21 cellular contexts compared by ENCODE assay signal in the genomic region with DNA sequence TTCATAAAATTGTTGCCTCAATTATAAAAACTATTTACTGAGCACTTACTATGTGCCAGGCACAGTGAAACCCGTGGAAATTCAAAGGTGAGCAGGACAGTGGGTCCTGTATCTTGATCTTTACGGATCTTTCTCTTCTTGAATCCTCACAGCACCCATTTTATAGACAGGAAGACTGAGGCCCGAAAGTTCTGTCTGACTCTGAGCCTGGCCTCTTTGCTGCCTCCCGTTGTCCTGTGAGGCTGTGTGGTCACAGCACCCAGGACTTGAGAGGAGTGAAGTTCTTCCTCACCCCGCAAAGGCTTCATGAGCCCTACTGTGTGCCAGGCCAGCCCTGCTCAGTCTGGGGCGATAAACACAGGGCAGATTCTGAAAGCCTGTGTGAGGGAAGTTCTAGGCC. TPM values are rescaled to one million over a fixed set of nuclear protein-coding genes. Genes with fewer than 3 reads are reported as not detected.
DNase-seq lines count a peak whose midpoint lies in the region; ATAC-seq, FAIRE-seq and TF ChIP-seq lines count a peak whose summit lies in the region.
"Had no signal": no experiment of that assay in that cellular context is flagged by ENCODE, and none has a peak within 500 bp of the region (broad histone marks: within the 10 kb centered on the region; RNA-seq: fewer than 3 reads in every experiment).

No MANE protein-coding gene starts in this region.

- DNase-seq in Right ventricle myocardium inferior (ENCODE audit: missing footprints) (peak; percentile 7), right cardiac atrium (no peak), NT2/D1 (ENCODE audit: low read depth, low spot score) (no peak), H1 (ENCODE audit: low read depth in 1 of 2, low spot score in 2 of 2) (no peak), GM03348 (ENCODE audit: low spot score) (no peak), HPDE6-E6E7 (ENCODE audit: extremely low spot score) (no peak), AG08396 (ENCODE audit: low spot score) (no peak)
- DNase-seq: ACHN; C1 segment of cervical spinal cord; Calu3; CD4-positive, alpha-beta memory T cell; COR-L47; DMS53; DMS79 treated with DMSO at 0.1 percent for 48 hours; GF-D8; GOT3; H7 had no signal

- H2BK5ac ChIP-seq in H1 (ENCODE audit: low read depth, low read length): no peak overlapping the region

- H3K79me1 ChIP-seq in H1 (ENCODE audit: low read depth, low read length): no peaks in the 10 kb centered on the region

- H3K18ac ChIP-seq in H1 (ENCODE audit: extremely low read depth, low read length): peak overlapping the region; percentile 20; the same call in 1 of the 2 replicates

- ATAC-seq in Right ventricle myocardium inferior: no peak
- no peak for ATAC-seq in right cardiac atrium
- ATAC-seq: HCT116 had no signal

- H3K9ac ChIP-seq in NT2/D1 (ENCODE audit: insufficient read length, low read depth) (peak overlapping the region; percentile 26), H1 (replicated peaks in 1 of 4; ENCODE audit: extremely low read depth in 1 of 4, low read depth in 3 of 4, low read length in 3 of 4) (no peak overlapping the region)

- H3K56ac ChIP-seq in H1 (replicated peaks; ENCODE audit: insufficient read length, low read depth, low read length): no peak overlapping the region

- no peak overlapping the region for H2AFZ ChIP-seq in H1 (ENCODE audit: low read length)

- no peaks in the 10 kb centered on the region for H3K79me2 ChIP-seq in H1 (ENCODE audit: control insufficient read depth in 1 of 2, insufficient read depth in 2 of 2, low read length in 2 of 2)

- H2BK120ac ChIP-seq in H1 (replicated peaks; ENCODE audit: low read depth, low read length): no peak overlapping the region

- TF ChIP-seq RAD21 in H1 (IDR thresholded peaks at IDR 0.05 in 1 of 2, conservative IDR thresholded peaks at IDR 0.05 in 1 of 2; ENCODE audit: low read depth in 2 of 2, low read length in 2 of 2): no peak

- H3K36me3 ChIP-seq in NT2/D1 (ENCODE audit: insufficient read depth, insufficient read length, low read length) (no peaks in the 10 kb centered on the region), H1 (ENCODE audit: control insufficient read depth in 2 of 4, insufficient read depth in 4 of 4, low read length in 3 of 4) (no peaks in the 10 kb centered on the region)

- H3K23ac ChIP-seq in H1 (ENCODE audit: insufficient read length): no peak overlapping the region

- 87% methylated on average over 6 of the region's 6 CpGs for WGBS in right cardiac atrium
- 82% methylated on average over 6 of the region's 6 CpGs; no CpG with 5 or more reads in 1 of the 2 experiments for WGBS in H1 (ENCODE audit: extremely low coverage in 1 of 2, insufficient coverage in 1 of 2, insufficient read length in 1 of 2, insufficient replicate concordance in 2 of 2, low coverage in 1 of 2, low lambda C conversion rate in 2 of 2, missing lambda C conversion rate in 1 of 2), 2 experiments

- no peaks in the 10 kb centered on the region for H4K20me1 ChIP-seq in H1 (replicated peaks in 1 of 2; ENCODE audit: control insufficient read depth in 1 of 2, insufficient read depth in 2 of 2, low read length in 2 of 2)

- TF ChIP-seq CTCF in H1 (IDR thresholded peaks at IDR 0.05; ENCODE audit: control extremely low read depth in 1 of 3, insufficient read depth in 1 of 3, low read depth in 1 of 3, low read length in 3 of 3): no peak

- no peak overlapping the region for H3K4ac ChIP-seq in H1 (replicated peaks; ENCODE audit: insufficient read length, low read depth, low read length)

- H4K5ac ChIP-seq in H1 (ENCODE audit: insufficient read length, low read depth, low read length): no peak overlapping the region

- H3K4me2 ChIP-seq in H1 (ENCODE audit: insufficient read depth in 1 of 2, low read depth in 2 of 2, low read length in 2 of 2): no peak overlapping the region

- no peak overlapping the region for H2BK12ac ChIP-seq in H1 (ENCODE audit: low read depth, low read length)

- TF ChIP-seq EP300 in H1 (IDR thresholded peaks at IDR 0.05; ENCODE audit: borderline replicate concordance in 1 of 2, low read depth in 2 of 2, low read length in 2 of 2): no peak

- no peak overlapping the region for H2BK15ac ChIP-seq in H1 (ENCODE audit: low read length)

- H3K27ac ChIP-seq in right cardiac atrium (ENCODE audit: low read length) (no peak overlapping the region), H1 (ENCODE audit: low read depth, low read length) (no peak overlapping the region)
- H3K27ac ChIP-seq: 22Rv1 had no signal

- H3K27me3 ChIP-seq in right cardiac atrium (ENCODE audit: control insufficient read depth, insufficient read depth) (no peaks in the 10 kb centered on the region), NT2/D1 (ENCODE audit: insufficient read depth, insufficient read length) (no peaks in the 10 kb centered on the region), H1 (replicated peaks in 1 of 4; ENCODE audit: control insufficient read depth in 3 of 4, extremely low read depth in 1 of 4, insufficient read depth in 3 of 4, low read length in 3 of 4) (no peaks in the 10 kb centered on the region)

- H3K4me3 ChIP-seq in right cardiac atrium (ENCODE audit: low read length) (no peak overlapping the region), NT2/D1 (ENCODE audit: insufficient read length, low read depth) (no peak overlapping the region), H1 (ENCODE audit: extremely low read depth in 1 of 4, insufficient read depth in 2 of 4, low read depth in 3 of 4, low read length in 4 of 4) (no peak overlapping the region)

- H3K14ac ChIP-seq in H1 (ENCODE audit: insufficient read length): no peak overlapping the region

- no peak for TF ChIP-seq POLR2A in H1 (IDR thresholded peaks at IDR 0.05; ENCODE audit: control extremely low read depth in 1 of 2, low read depth in 2 of 2, low read length in 2 of 2)

- H3K9me3 ChIP-seq in right cardiac atrium (ENCODE audit: control insufficient read depth, low read length) (no peaks in the 10 kb centered on the region), NT2/D1 (ENCODE audit: insufficient read depth, low read length) (no peaks in the 10 kb centered on the region), H1 (ENCODE audit: insufficient read depth in 2 of 2, low read depth in 1 of 2, low read length in 1 of 2) (no peaks in the 10 kb centered on the region)

- CTCF ChIA-PET in H1 (lab: Charles Lee; ENCODE audit: partially characterized antibody): no interaction called here

- peaks cover 2% of the 10 kb centered on the region for H3K4me1 ChIP-seq in right cardiac atrium (ENCODE audit: control insufficient read depth, insufficient read depth, low read length)
- peaks cover 8% of the 10 kb centered on the region for H3K4me1 ChIP-seq in NT2/D1 (ENCODE audit: insufficient read depth, insufficient read length)
- H3K4me1 ChIP-seq in H1 (replicated peaks in 1 of 4; ENCODE audit: control insufficient read depth in 3 of 4, insufficient read depth in 4 of 4, low read length in 3 of 4): peaks cover 2 to 12% (median 7%) of the 10 kb centered on the region in 4 experiments; a peak in 6 of 7 replicates

- no peak overlapping the region for H2BK20ac ChIP-seq in H1 (ENCODE audit: low read length)

- FAIRE-seq in H1 (lab: Jason Lieb, UNC): no peak
- FAIRE-seq: A204.1, GM12892 had no signal

- H4K91ac ChIP-seq in H1 (replicated peaks; ENCODE audit: insufficient read length, low read length): no peak overlapping the region

- POLR2A ChIA-PET in H1 (lab: Charles Lee; ENCODE audit: partially characterized antibody): no interaction called here

- no peaks in the 10 kb centered on the region for H3K23me2 ChIP-seq in H1 (ENCODE audit: low read depth, low read length)

- intact Hi-C loops in Right ventricle myocardium inferior (cut with DNase I) (no loop called here), right cardiac atrium (cut with DNase I) (no loop called here)

- H4K8ac ChIP-seq in H1 (ENCODE audit: extremely low read depth, insufficient read depth, low read length): no peak overlapping the region

- no peak overlapping the region for H2AK5ac ChIP-seq in H1 (ENCODE audit: low read depth, low read length)

TF ChIP-seq in H1, 55 proteins besides CTCF, POLR2A, EP300 and RAD21:
- TF ChIP-seq SUZ12 (IDR thresholded peaks at IDR 0.05; ENCODE audit: low read length) (no peak), TEAD4 (IDR thresholded peaks at IDR 0.05; ENCODE audit: low read depth, low read length) (no peak), RFX5 (IDR thresholded peaks at IDR 0.05; ENCODE audit: borderline replicate concordance, low read depth, low read length) (no peak), EGR1 (IDR thresholded peaks at IDR 0.05; ENCODE audit: borderline replicate concordance, low read depth, low read length) (no peak), KDM1A (IDR thresholded peaks at IDR 0.05; ENCODE audit: borderline replicate concordance, low read length) (peak; percentile 93; the same call in 1 of the 2 replicates), SIX5 (IDR thresholded peaks at IDR 0.05; ENCODE audit: low read depth, low read length) (no peak)

RNA-seq across cellular contexts. Expression of gene MN1, which starts 13.4 kb away (rescaled TPM):
- total RNA-seq in Right ventricle myocardium inferior: 5.3 TPM
- 10 to 100 TPM in 3 of 4 donors, 1 to 10 TPM in 1; 9.6 to 12.2 (median 10.1) TPM for total RNA-seq in right cardiac atrium
- 3.8 TPM for polyA plus RNA-seq in right cardiac atrium
- total RNA-seq in H1 (2021; fragmentation: NEBNext Ultra II Directional; extraction: Animal tissue kit (Norgen Biotek cat#: 25700)): 4.9 and 5.2 TPM in 2 replicates
- 3.1 and 5.0 TPM in 2 replicates for polyA plus RNA-seq in H1 (2011; rRNA removed)
- 2.5 TPM for polyA plus RNA-seq in H1 (2011; cell fraction: cytosol; rRNA removed)
- 5.9 TPM for polyA plus RNA-seq in H1 (2011; cell fraction: nucleus; rRNA removed)
- 2.5 to 3.7 TPM (median 3.4 TPM) in 4 replicates for polyA plus RNA-seq in H1 (2012, experiment 1 of 2)
- 1.8 TPM for polyA plus RNA-seq in H1 (2012, experiment 2 of 2)
- polyA plus RNA-seq in H1 (2013, experiment 1 of 2): 2.8 TPM
- polyA plus RNA-seq in H1 (2013, experiment 2 of 2): 3.1 TPM
- polyA minus RNA-seq in H1 (2011; rRNA and poly(A)+ RNA removed): 2.0 and 3.1 TPM in 2 replicates
- 5.6 TPM for polyA minus RNA-seq in H1 (2011; cell fraction: cytosol; rRNA and poly(A)+ RNA removed)
- 3.3 TPM for polyA minus RNA-seq in H1 (2011; cell fraction: nucleus; rRNA and poly(A)+ RNA removed)
